In the genomic region with DNA sequence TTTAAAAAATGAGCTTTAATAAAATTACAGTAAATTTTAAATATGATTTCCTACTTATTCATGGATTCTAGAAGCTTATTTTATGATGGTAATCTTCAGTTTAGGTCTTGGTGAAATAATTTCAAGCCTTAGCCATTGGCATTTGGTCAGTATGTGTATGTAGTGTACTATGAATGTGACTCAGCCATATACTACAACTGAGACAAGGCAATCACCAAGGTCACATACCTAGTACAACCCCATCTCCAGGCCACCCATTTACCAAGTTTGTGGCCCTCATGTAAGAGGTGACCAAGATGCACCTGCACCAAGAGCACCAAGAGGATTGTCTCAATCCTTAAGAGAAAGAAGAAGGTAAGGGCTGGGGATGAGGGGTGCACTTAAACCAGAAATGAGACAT, we compare ENCODE assay signal across 17 cellular contexts. TPM values are rescaled to one million over a fixed set of nuclear protein-coding genes. Genes with fewer than 3 reads are reported as not detected.
DNase-seq lines count a peak whose midpoint lies in the region; ATAC-seq and TF ChIP-seq lines count a peak whose summit lies in the region.
"Had no signal": no experiment of that assay in that cellular context is flagged by ENCODE, and none has a peak within 500 bp of the region (broad histone marks: within the 10 kb centered on the region; RNA-seq: fewer than 3 reads in every experiment).

No MANE protein-coding gene starts in this region.

- H3K9me3 Mint-ChIP-seq in progenitor cell of endocrine pancreas (ENCODE audit: low read depth): no peaks in the 10 kb centered on the region

- TF ChIP-seq POLR2A in stomach (IDR thresholded peaks at IDR 0.05): no peak

- no peaks in the 10 kb centered on the region for H3K27me3 ChIP-seq in stomach
- no peaks in the 10 kb centered on the region for H3K27me3 ChIP-seq in Karpas-422 (ENCODE audit: low read length)
- H3K27me3 ChIP-seq: foreskin keratinocyte, pancreas, tibial artery had no signal

- TF ChIP-seq CTCF in progenitor cell of endocrine pancreas (IDR thresholded peaks at IDR 0.05; ENCODE audit: unreplicated experiment): no peak
- TF ChIP-seq CTCF in stomach (IDR thresholded peaks at IDR 0.05): no peak

- ATAC-seq in GM18870 (IDR thresholded peaks at IDR 0.05; ENCODE audit: unreplicated experiment) (peak; percentile 55), GM21717 (IDR thresholded peaks at IDR 0.05; ENCODE audit: unreplicated experiment) (peak; percentile 46), HG03196 (IDR thresholded peaks at IDR 0.05; ENCODE audit: unreplicated experiment) (peak; percentile 45)
- ATAC-seq: activated CD4-positive, CD25-positive, alpha-beta regulatory T cell treated with anti-CD3 and anti-CD28 coated beads, Interleukin-2, amount 50 U/mL, for 24 hours; foreskin keratinocyte; pancreas; T-helper 17 cell had no signal

- peaks cover 2% of the 10 kb centered on the region for H3K4me1 Mint-ChIP-seq in progenitor cell of endocrine pancreas (ENCODE audit: low read depth)
- H3K4me1 Mint-ChIP-seq: CD14-positive monocyte had no signal

- peaks cover 0 to 10% (median 4%) of the 10 kb centered on the region in 4 donors for H3K4me1 ChIP-seq in stomach
- H3K4me1 ChIP-seq in Karpas-422 (ENCODE audit: low read length): no peaks in the 10 kb centered on the region
- H3K4me1 ChIP-seq: foreskin keratinocyte, left ventricle myocardium inferior, pancreas had no signal

- no peak overlapping the region for H3K27ac ChIP-seq in stomach
- H3K27ac ChIP-seq in Karpas-422 (ENCODE audit: low read length): no peak overlapping the region
- H3K27ac ChIP-seq: foreskin keratinocyte, left ventricle myocardium inferior, pancreas, tibial artery had no signal

- no peaks in the 10 kb centered on the region for H3K79me2 ChIP-seq in Karpas-422 (ENCODE audit: low read length)

- no peak overlapping the region for H3K4me3 Mint-ChIP-seq in progenitor cell of endocrine pancreas (ENCODE audit: low read depth)
- H3K4me3 Mint-ChIP-seq: CD14-positive monocyte, T-helper 17 cell had no signal

- peaks cover 17% of the 10 kb centered on the region for H3K36me3 Mint-ChIP-seq in progenitor cell of endocrine pancreas (ENCODE audit: insufficient read depth)
- H3K36me3 Mint-ChIP-seq: CD14-positive monocyte had no signal

- H3K9me3 ChIP-seq in stomach: no peaks in the 10 kb centered on the region
- no peaks in the 10 kb centered on the region for H3K9me3 ChIP-seq in Karpas-422 (ENCODE audit: low read length)
- H3K9me3 ChIP-seq: left ventricle myocardium inferior, pancreas, tibial artery had no signal

- intact Hi-C loops in stomach (cut with DNase I; ENCODE audit: low total_unique reads): no loop called here

- DNase-seq in progenitor cell of endocrine pancreas (ENCODE audit: low spot score, unreplicated experiment): no peak
- no peak for DNase-seq in NCI-H510A (lab: John Stamatoyannopoulos, UW)
- DNase-seq in stomach: no peak
- DNase-seq in Karpas-422: no peak
- DNase-seq: activated effector memory CD4-positive, alpha-beta T cell treated with anti-CD3 and anti-CD28 coated beads, Interleukin-2, amount 50 U/mL, for 16 hours; foreskin keratinocyte; left ventricle myocardium inferior; MM.1S; NCI-H748 treated with DMSO at 0.1 percent for 48 hours; pancreas; T-helper 17 cell; tibial artery had no signal

- peak overlapping the region; percentile 27 for H3K27ac Mint-ChIP-seq in progenitor cell of endocrine pancreas
- H3K27ac Mint-ChIP-seq: CD14-positive monocyte, T-helper 17 cell had no signal

- no peak for TF ChIP-seq EP300 in stomach (IDR thresholded peaks at IDR 0.05)

- H4K20me1 ChIP-seq in Karpas-422 (ENCODE audit: insufficient read depth, low read depth, low read length): no peaks in the 10 kb centered on the region

- H3K27me3 Mint-ChIP-seq in progenitor cell of endocrine pancreas: no peaks in the 10 kb centered on the region
- H3K27me3 Mint-ChIP-seq: T-helper 17 cell had no signal

- H3K4me3 ChIP-seq in stomach (no peak overlapping the region), Karpas-422 (ENCODE audit: low read length) (no peak overlapping the region)
- H3K4me3 ChIP-seq: left ventricle myocardium inferior, pancreas, tibial artery had no signal

- no peaks in the 10 kb centered on the region for H3K9me2 ChIP-seq in Karpas-422 (replicated peaks; ENCODE audit: insufficient read depth, low read length)

- peaks cover 3 to 66% (median 47%) of the 10 kb centered on the region in 4 donors for H3K36me3 ChIP-seq in stomach
- H3K36me3 ChIP-seq in Karpas-422 (ENCODE audit: insufficient read depth, low read length): no peaks in the 10 kb centered on the region

- no peak overlapping the region for H3K4me2 ChIP-seq in Karpas-422 (ENCODE audit: low read depth, low read length, poor library complexity, severe bottlenecking)

- no peak overlapping the region for H2AFZ ChIP-seq in Karpas-422 (ENCODE audit: low read length)

- no peak overlapping the region for H3K9ac ChIP-seq in Karpas-422 (ENCODE audit: low read length)

RNA-seq across cellular contexts. Expression of gene FRZB, which starts 54.8 kb away (rescaled TPM):
- total RNA-seq in progenitor cell of endocrine pancreas (38.2 and 45.5 TPM in 2 replicates), stomach (10 to 100 TPM in 3 of 5 donors, 1 to 10 TPM in 2; 5.8 to 85.3 (median 13.6) TPM)
- 1 to 10 TPM in 1 of 3 donors, under 1 TPM in 2; 0.76 to 5.0 (median 0.87) TPM for polyA plus RNA-seq in stomach
- total RNA-seq in Karpas-422 (2014; rRNA removed; shearing (Covaris generic); ENCODE audit: low replicate concordance): not detected in 2 replicates
- total RNA-seq: foreskin keratinocyte, T-helper 17 cell had no signal
- polyA plus RNA-seq: CD14-positive monocyte, foreskin keratinocyte had no signal
